Comparison of ENCODE assay signal across 27 cellular contexts in the genomic region with DNA sequence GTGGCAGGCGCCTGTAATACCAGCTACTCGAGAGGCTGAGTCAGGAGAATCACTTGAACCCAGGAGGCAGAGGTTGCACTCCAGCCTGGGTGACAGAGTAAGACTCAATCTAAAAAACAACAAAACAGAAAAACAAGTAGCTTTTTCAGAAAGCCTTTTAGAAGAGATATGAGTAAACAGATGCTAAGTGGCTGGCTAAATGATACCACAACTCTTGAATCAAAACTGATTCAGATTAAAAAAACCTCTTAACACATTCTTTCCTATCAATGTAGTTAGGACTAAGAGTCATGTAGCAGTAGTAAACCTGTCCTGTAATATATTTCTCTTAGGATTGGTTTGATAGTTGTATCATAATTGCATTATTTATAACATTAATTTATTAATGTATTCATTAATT.
"Had no signal": no experiment of that assay in that cellular context is flagged by ENCODE, and none has a peak within 500 bp of the region (broad histone marks: within the 10 kb centered on the region; RNA-seq: fewer than 3 reads in every experiment).

No MANE protein-coding gene starts in this region.

- H3K4me1 ChIP-seq: neural progenitor cell, right lobe of liver, suprapubic skin had no signal

- H3K27ac ChIP-seq: hepatocyte, left ventricle myocardium inferior, neural progenitor cell, neutrophil, ovary, right atrium auricular region, right lobe of liver, skin epidermis, suprapubic skin, thoracic aorta, tibial artery, upper lobe of right lung had no signal

- H3K27me3 Mint-ChIP-seq: naive B cell; progenitor cell of endocrine pancreas; stimulated activated naive CD8-positive, alpha-beta T cell treated with anti-CD3 and anti-CD28 coated beads, Interleukin-15, Interleukin-2, amounts not matched to agents 100 ng/mL and 50 ng/mL, for 24 hours had no signal

- H3K36me3 ChIP-seq: ovary, right lobe of liver had no signal

- DNase-seq: islet precursor cell; left ventricle myocardium inferior; naive B cell; natural killer cell; nephron progenitor cell; occipital lobe; ovary; right lobe of liver; stimulated activated CD4-positive, alpha-beta T cell treated with anti-CD3 and anti-CD28 coated beads, Interleukin-12 subunit alpha, Interleukin-12 subunit beta, amount 100 ng/mL, for 4 hours; stimulated activated CD4-positive, alpha-beta T cell treated with anti-CD3 and anti-CD28 coated beads, Interleukin-15, amount 100 ng/mL, for 24 hours; stimulated activated CD4-positive, alpha-beta T cell treated with anti-CD3 and anti-CD28 coated beads, Interleukin-2, amount 100 ng/mL, for 24 hours; stimulated activated CD4-positive, alpha-beta T cell treated with anti-CD3 and anti-CD28 coated beads, Interleukin-4, amount 100 ng/mL, for 1 hour; stimulated activated naive CD4-positive, alpha-beta T cell; tibial artery; trophoblast cell; upper lobe of right lung had no signal

- H3K27ac Mint-ChIP-seq: natural killer cell; neural progenitor cell; stimulated activated naive CD8-positive, alpha-beta T cell treated with anti-CD3 and anti-CD28 coated beads, Interleukin-15, Interleukin-2, amounts not matched to agents 100 ng/mL and 50 ng/mL, for 24 hours had no signal

- H3K36me3 Mint-ChIP-seq: natural killer cell had no signal

- H3K9ac ChIP-seq: neural progenitor cell had no signal

- H3K27me3 ChIP-seq: hepatocyte, neural progenitor cell, neutrophil, ovary, right atrium auricular region, right lobe of liver, suprapubic skin, tibial artery, upper lobe of right lung had no signal

- H3K4me3 ChIP-seq: hepatocyte, left ventricle myocardium inferior, lung, neural progenitor cell, ovary, right atrium auricular region, right lobe of liver, skin epidermis, suprapubic skin, thoracic aorta, tibial artery, upper lobe of right lung had no signal

- H3K9me3 ChIP-seq: left ventricle myocardium inferior, neutrophil, ovary, right atrium auricular region, right lobe of liver, suprapubic skin, thoracic aorta, tibial artery, upper lobe of right lung had no signal

- H3K9me3 Mint-ChIP-seq: mesothelial cell of epicardium; naive B cell; natural killer cell; stimulated activated naive CD8-positive, alpha-beta T cell treated with anti-CD3 and anti-CD28 coated beads, Interleukin-15, Interleukin-2, amounts not matched to agents 100 ng/mL and 50 ng/mL, for 24 hours had no signal

- H3K4me3 Mint-ChIP-seq: mesothelial cell of epicardium; naive B cell; natural killer cell; nephron progenitor cell; neural progenitor cell; stimulated activated naive CD8-positive, alpha-beta T cell treated with anti-CD3 and anti-CD28 coated beads, Interleukin-15, Interleukin-2, amounts not matched to agents 100 ng/mL and 50 ng/mL, for 24 hours had no signal

- H3K4me1 Mint-ChIP-seq: neural progenitor cell had no signal

- ATAC-seq: natural killer cell, right lobe of liver, upper lobe of right lung had no signal
